Comparison of ENCODE assay signal across 10 cellular contexts in the genomic region with DNA sequence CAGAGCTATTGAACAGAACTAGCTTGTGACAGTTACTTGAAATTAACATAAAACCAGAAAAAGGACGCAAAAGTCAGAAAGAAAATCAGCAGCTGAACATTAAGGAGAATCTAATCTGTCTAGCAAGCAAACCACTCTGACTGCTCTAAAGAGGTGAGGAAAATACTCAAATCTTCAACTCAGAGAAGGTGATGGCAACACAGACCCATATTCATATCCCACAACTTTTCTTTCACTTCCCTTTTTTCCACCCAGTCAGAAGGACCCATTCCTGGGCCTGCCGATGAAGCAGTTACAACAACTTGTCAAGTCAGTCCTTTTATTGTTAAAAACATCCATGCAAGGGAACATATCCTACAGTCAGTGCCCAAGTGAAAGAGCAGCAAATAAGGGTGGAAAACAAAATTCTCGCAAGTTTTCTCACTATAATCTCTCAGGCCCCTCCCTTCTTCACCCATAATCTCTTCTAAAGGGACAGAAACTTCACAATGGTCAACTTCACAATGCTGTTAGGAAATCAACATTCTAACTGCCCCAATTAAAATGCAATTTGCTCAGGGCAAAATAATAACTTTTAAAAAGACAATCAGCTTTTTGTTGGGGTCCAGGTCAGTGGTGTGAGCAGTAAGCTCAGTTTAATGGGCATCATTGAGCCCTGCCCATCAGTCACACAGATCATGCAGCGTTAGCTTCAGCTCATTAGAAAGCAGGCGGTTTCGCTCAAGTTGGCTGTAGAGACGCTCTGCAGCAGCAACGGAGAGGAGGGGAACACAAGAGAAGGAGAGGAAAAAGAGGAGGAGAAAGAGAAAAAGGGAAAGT. TPM values are rescaled to one million over a fixed set of nuclear protein-coding genes. Genes with fewer than 3 reads are reported as not detected.
DNase-seq lines count a peak whose midpoint lies in the region; ATAC-seq and TF ChIP-seq lines count a peak whose summit lies in the region.
"Had no signal": no experiment of that assay in that cellular context is flagged by ENCODE, and none has a peak within 500 bp of the region (broad histone marks: within the 10 kb centered on the region; RNA-seq: fewer than 3 reads in every experiment).

No MANE protein-coding gene starts in this region.

- H3K79me2 ChIP-seq in SK-N-SH (ENCODE audit: insufficient read depth), result peaks cover 31% of the 10 kb centered on the region; the same call in 1 of the 2 replicates

- H3K27me3 Mint-ChIP-seq in CD8-positive, alpha-beta memory T cell, result peaks cover 0 to 2% of the 10 kb centered on the region in 2 donors

- no peaks in the 10 kb centered on the region for H3K9me2 ChIP-seq in SK-N-SH

- H3K4me3 Mint-ChIP-seq in CD8-positive, alpha-beta memory T cell, result peak overlapping the region in 6 of 7 donors; percentile 65 to 86 (median 74)

- peak overlapping the region; percentile 82 to 98 (median 94) for H3K27ac Mint-ChIP-seq in CD8-positive, alpha-beta memory T cell

- peaks cover 25% of the 10 kb centered on the region for H4K20me1 ChIP-seq in SK-N-SH (ENCODE audit: insufficient read depth)

- H3K36me3 ChIP-seq in CD8-positive, alpha-beta memory T cell (ENCODE audit: insufficient read depth, low read length), result peaks cover 51% of the 10 kb centered on the region
- H3K36me3 ChIP-seq in HEK293 (ENCODE audit: control insufficient read depth in 2 of 2, insufficient read depth in 1 of 2, low read length in 2 of 2) (peaks cover 22 to 90% of the 10 kb centered on the region in 2 experiments), mesodermal cell (ENCODE audit: control insufficient read depth, insufficient read depth, low read length) (peaks cover 99% of the 10 kb centered on the region), SK-N-SH (replicated peaks in 1 of 2; ENCODE audit: control insufficient read depth in 1 of 2, insufficient read depth in 2 of 2, low read length in 1 of 2) (peaks cover 70 to 72% of the 10 kb centered on the region in 2 experiments)

- CTCF ChIA-PET in CD8-positive, alpha-beta memory T cell (lab: Charles Lee), result interaction anchor here (1.3 to 1.9 kb wide), 5 partner anchors 10 to 177 kb away, joined by 3 to 6 read pairs (median 4); no protein-coding TSS in a partner anchor
- CTCF ChIA-PET in HEK293 (lab: Yijun Ruan, JAX), result interaction anchor here (1.6 kb wide), 1 partner anchor 13 kb away, joined by 6 read pairs; no protein-coding TSS in a partner anchor
- CTCF ChIA-PET in SK-N-SH (lab: Yijun Ruan, JAX), result interaction anchor here (1.4 to 1.9 kb wide), 2 partner anchors 12 to 13 kb away, joined by 5 to 10 read pairs; no protein-coding TSS in a partner anchor

- peaks cover 46 to 74% (median 70%) of the 10 kb centered on the region in 3 donors for H3K4me1 Mint-ChIP-seq in CD8-positive, alpha-beta memory T cell

- H3K36me3 Mint-ChIP-seq in CD8-positive, alpha-beta memory T cell, result peaks cover 24 to 84% (median 30%) of the 10 kb centered on the region in 3 donors

- no peaks in the 10 kb centered on the region for H3K27me3 ChIP-seq in CD8-positive, alpha-beta memory T cell (ENCODE audit: insufficient read depth, low read length, poor library complexity, severe bottlenecking)
- H3K27me3 ChIP-seq in SK-N-SH (ENCODE audit: insufficient read depth) (no peaks in the 10 kb centered on the region), foreskin keratinocyte (no peaks in the 10 kb centered on the region)

- peaks cover 71% of the 10 kb centered on the region for H3K4me1 ChIP-seq in CD8-positive, alpha-beta memory T cell (ENCODE audit: insufficient read depth, low read length)
- H3K4me1 ChIP-seq in HEK293 (ENCODE audit: control insufficient read depth, insufficient read depth, low read length) (no peaks in the 10 kb centered on the region), mesodermal cell (ENCODE audit: control insufficient read depth, insufficient read depth, low read length, poor library complexity, severe bottlenecking) (peaks cover 19% of the 10 kb centered on the region), SK-N-SH (ENCODE audit: control insufficient read depth in 1 of 2, insufficient read depth in 2 of 2, low read depth in 1 of 2, low read length in 1 of 2) (no peaks in the 10 kb centered on the region), foreskin keratinocyte (no peaks in the 10 kb centered on the region)

- DNase-seq in CD8-positive, alpha-beta memory T cell, result no peak
- DNase-seq in SKM-1 treated with dmso at 0.1 percent for 144 hours (lab: John Stamatoyannopoulos, UW; ENCODE audit: unreplicated experiment), result peak; percentile 90
- DNase-seq in SK-N-SH, result no peak
- DNase-seq in foreskin keratinocyte, result no peak

- no peak overlapping the region for H2AFZ ChIP-seq in SK-N-SH (ENCODE audit: low read depth)

- peak overlapping the region; percentile 4 for H3K4me3 ChIP-seq in CD8-positive, alpha-beta memory T cell (ENCODE audit: low read length)
- H3K4me3 ChIP-seq in HEK293 (ENCODE audit: low read depth, low read length), result no peak overlapping the region
- no peak overlapping the region for H3K4me3 ChIP-seq in mesodermal cell (ENCODE audit: extremely low read depth, insufficient read depth, low read length, poor library complexity, severe bottlenecking)
- no peak overlapping the region for H3K4me3 ChIP-seq in SK-N-SH (ENCODE audit: low read depth in 2 of 2, low read length in 1 of 2)

- TF ChIP-seq RAD21 in SK-N-SH (IDR thresholded peaks at IDR 0.05; ENCODE audit: low read length), result no peak

- H3K4me2 ChIP-seq in SK-N-SH, result no peak overlapping the region

- TF ChIP-seq EP300 in SK-N-SH (IDR thresholded peaks at IDR 0.05; ENCODE audit: borderline replicate concordance in 1 of 2, low read depth in 1 of 2, low read length in 1 of 2), result no peak

- peaks cover 0 to 3% (median 0%) of the 10 kb centered on the region in 5 donors for H3K9me3 Mint-ChIP-seq in CD8-positive, alpha-beta memory T cell

- no peak for ATAC-seq in HG02884 (IDR thresholded peaks at IDR 0.05; ENCODE audit: unreplicated experiment)
- ATAC-seq in foreskin keratinocyte, result no peak
- no peak for ATAC-seq in GM18502 (IDR thresholded peaks at IDR 0.05; ENCODE audit: poor library complexity, unreplicated experiment)

- 94 to 97% methylated on average over 8 of the region's 8 CpGs for WGBS in mesodermal cell (ENCODE audit: insufficient coverage in 2 of 2), 2 experiments
- 93% methylated on average over 8 of the region's 8 CpGs for WGBS in SK-N-SH (ENCODE audit: low lambda C conversion rate)

- H3F3A ChIP-seq in SK-N-SH (replicated peaks; ENCODE audit: insufficient read depth), result peaks cover 64% of the 10 kb centered on the region

- no peaks in the 10 kb centered on the region for H3K9me3 ChIP-seq in CD8-positive, alpha-beta memory T cell (ENCODE audit: low read length)
- H3K9me3 ChIP-seq in HEK293 (ENCODE audit: control insufficient read depth, insufficient read depth, low read depth, low read length), result no peaks in the 10 kb centered on the region
- no peaks in the 10 kb centered on the region for H3K9me3 ChIP-seq in mesodermal cell (ENCODE audit: control insufficient read depth, low read length)
- H3K9me3 ChIP-seq in SK-N-SH, result no peaks in the 10 kb centered on the region

- peak overlapping the region; percentile 56 for H3K27ac ChIP-seq in CD8-positive, alpha-beta memory T cell (ENCODE audit: low read depth, low read length)
- H3K27ac ChIP-seq in HEK293 (ENCODE audit: extremely low read depth, low read depth, low read length), result no peak overlapping the region
- peak overlapping the region; percentile 69 for H3K27ac ChIP-seq in mesodermal cell (ENCODE audit: low read depth, low read length, severe bottlenecking)
- H3K27ac ChIP-seq in SK-N-SH (ENCODE audit: low read depth in 2 of 2, low read length in 1 of 2), result no peak overlapping the region
- H3K27ac ChIP-seq in foreskin keratinocyte, result no peak overlapping the region

- no peak overlapping the region for H3K9ac ChIP-seq in SK-N-SH

- TF ChIP-seq CTCF in HEK293 (tag by site-specific recombination; IDR thresholded peaks at IDR 0.05), result no peak
- no peak for TF ChIP-seq CTCF in SK-N-SH (IDR thresholded peaks at IDR 0.05)
- no peak for TF ChIP-seq CTCF in foreskin keratinocyte (conservative IDR thresholded peaks at IDR 0.05)

- POLR2A ChIA-PET in CD8-positive, alpha-beta memory T cell (lab: Charles Lee), result interaction anchor here (0.5 to 1.7 kb wide), 8 partner anchors 20 to 235 kb away, joined by 3 to 10 read pairs (median 6); partner anchors contain the start of genes RPS27 and UBAP2L
- POLR2A ChIA-PET in HEK293 (lab: Yijun Ruan, JAX), result no interaction called here
- POLR2A ChIA-PET in SK-N-SH (lab: Yijun Ruan, JAX), result interaction anchor here (0.5 to 0.6 kb wide), 2 partner anchors 10 to 141 kb away, joined by 3 to 5 read pairs; no protein-coding TSS in a partner anchor

TF ChIP-seq in HEK293, 187 proteins besides CTCF, POLR2A, EP300 and RAD21 (continues in another document):
- TF ChIP-seq ZNF274 (IDR thresholded peaks at IDR 0.05; ENCODE audit: low read length), result no peak
- no peak for TF ChIP-seq ZNF274 (tag by site-specific recombination; IDR thresholded peaks at IDR 0.05; ENCODE audit: borderline replicate concordance)

TF ChIP-seq in SK-N-SH, 30 proteins besides CTCF, POLR2A, EP300 and RAD21 (continues in another document):
- TF ChIP-seq MEF2A (IDR thresholded peaks at IDR 0.05; ENCODE audit: borderline replicate concordance, low read depth) (no peak), RCOR1 (IDR thresholded peaks at IDR 0.05; ENCODE audit: low read length) (no peak), RXRA (IDR thresholded peaks at IDR 0.05; ENCODE audit: borderline replicate concordance, low read depth) (no peak), TAF1 (IDR thresholded peaks at IDR 0.05; ENCODE audit: borderline replicate concordance, low read depth, low read length) (no peak)

RNA-seq across cellular contexts. Expression of gene NUP210L, which starts 3.6 kb away (rescaled TPM):
- total RNA-seq in CD8-positive, alpha-beta memory T cell, result under 1 TPM in 1 of 2 experiments, not detected in 1; 0.09 TPM
- polyA plus RNA-seq in CD8-positive, alpha-beta memory T cell, result 0.06 TPM
- polyA plus RNA-seq in mesodermal cell (2013, experiment 1 of 2), result not detected
- polyA plus RNA-seq in mesodermal cell (2013, experiment 2 of 2), result not detected
- polyA plus RNA-seq in SK-N-SH (2012; rRNA removed), result not detected in 2 replicates
- polyA plus RNA-seq in SK-N-SH (2012; cell fraction: cytosol; rRNA removed), result not detected in 2 replicates
- 0.02 TPM in 1 of 2 replicates, not detected in the other for polyA plus RNA-seq in SK-N-SH (2012; cell fraction: nucleus; rRNA removed)
- total RNA-seq in foreskin keratinocyte, result not detected in 2 replicates
- polyA plus RNA-seq in foreskin keratinocyte, result not detected in 2 replicates

RNA-seq across cellular contexts. Expression of gene TPM3, which starts 33.4 kb away (rescaled TPM):
- 100 to 1,000 TPM; 802 to 863 TPM for total RNA-seq in CD8-positive, alpha-beta memory T cell
- polyA plus RNA-seq in CD8-positive, alpha-beta memory T cell, result 948 TPM
- polyA plus RNA-seq in mesodermal cell (2013, experiment 1 of 2), result 482 TPM
- 441 TPM for polyA plus RNA-seq in mesodermal cell (2013, experiment 2 of 2)
- polyA plus RNA-seq in SK-N-SH (2012; rRNA removed) (324 and 359 TPM in 2 replicates), foreskin keratinocyte (310 and 343 TPM in 2 replicates)
- polyA plus RNA-seq in SK-N-SH (2012; cell fraction: cytosol; rRNA removed), result 391 and 506 TPM in 2 replicates
- 163 and 260 TPM in 2 replicates for polyA plus RNA-seq in SK-N-SH (2012; cell fraction: nucleus; rRNA removed)
- total RNA-seq in foreskin keratinocyte, result 529 and 545 TPM in 2 replicates

RNA-seq across cellular contexts. Expression of gene CFAP141, which starts 47.6 kb away (rescaled TPM):
- not detected for total RNA-seq in CD8-positive, alpha-beta memory T cell
- not detected for polyA plus RNA-seq in CD8-positive, alpha-beta memory T cell
- polyA plus RNA-seq in mesodermal cell (2013, experiment 1 of 2), result not detected
- not detected for polyA plus RNA-seq in mesodermal cell (2013, experiment 2 of 2)
- polyA plus RNA-seq in SK-N-SH (2012; rRNA removed), result not detected in 2 replicates
- not detected in 2 replicates for polyA plus RNA-seq in SK-N-SH (2012; cell fraction: cytosol; rRNA removed)
- polyA plus RNA-seq in SK-N-SH (2012; cell fraction: nucleus; rRNA removed), result not detected in 2 replicates
- not detected in 2 replicates for total RNA-seq in foreskin keratinocyte
- polyA plus RNA-seq in foreskin keratinocyte, result not detected in 2 replicates
- total RNA-seq: mononuclear cell had no signal
- polyA plus RNA-seq: esophagus had no signal

Comparison
In these comparisons a context has a peak if more than half of its experiments do, and no peak if none do; other contexts are left out.
1. H3K27ac ChIP-seq: peak in CD8-positive, alpha-beta memory T cell (single experiment) and mesodermal cell (single experiment); none in HEK293 (single experiment), SK-N-SH (0 of 2) and foreskin keratinocyte (single experiment).